ENCODE assay signal across 1 cellular context in genomic region chr1:93804412-93804811, GRCh38.
TF ChIP-seq lines count a peak whose summit lies in the region.

No MANE protein-coding gene starts in this region.

TF ChIP-seq in K562, 482 proteins besides CTCF, POLR2A, EP300 and RAD21 (continued from another document):
- TF ChIP-seq HNRNPL (IDR thresholded peaks at IDR 0.05; ENCODE audit: low read depth, low read length), result no peak
- TF ChIP-seq HBP1 (CRISPR knock-in tag; IDR thresholded peaks at IDR 0.05), result no peak
- 0 out of 2 replicates have a peak, but pooled peaks have one; percentile 6 for TF ChIP-seq JUND (IDR thresholded peaks at IDR 0.05; ENCODE audit: borderline replicate concordance, low read depth, low read length)
- no peak for TF ChIP-seq JUND (tag; IDR thresholded peaks at IDR 0.05; ENCODE audit: borderline replicate concordance, low read depth, low read length)
TF ChIP-seq in K562: peak in this region for 2.
